ENCODE assay signal across 9 cellular contexts in the genomic region with DNA sequence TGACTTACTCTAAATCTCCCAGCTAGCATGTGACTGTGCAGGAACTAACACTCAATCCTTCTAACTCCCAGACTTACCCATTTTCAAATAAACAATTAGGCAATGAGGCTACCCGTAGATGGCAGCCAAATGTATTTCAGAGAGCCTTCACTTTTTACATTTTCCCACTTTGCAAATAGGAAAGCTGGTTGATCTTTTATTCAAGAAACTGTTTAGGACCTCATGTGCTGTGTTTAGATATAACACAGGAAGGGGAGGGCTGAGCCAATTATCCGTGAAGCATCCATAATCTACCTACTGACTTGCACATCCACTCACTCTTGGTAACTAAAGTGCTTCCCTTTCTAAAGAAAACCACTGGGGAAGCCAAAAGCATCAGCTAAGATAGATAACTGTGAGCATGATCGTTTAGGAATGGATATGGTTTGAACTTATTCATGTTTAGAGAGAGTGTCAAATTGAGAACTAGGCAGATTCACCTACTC. TPM values are rescaled to one million over a fixed set of nuclear protein-coding genes. Genes with fewer than 3 reads are reported as not detected.
A peak's percentile ranks its signal among the peaks of the same experiment; 100 is the strongest.
DNase-seq lines count a peak whose midpoint lies in the region; ATAC-seq and TF ChIP-seq lines count a peak whose summit lies in the region.
"Had no signal": no experiment of that assay in that cellular context is flagged by ENCODE, and none has a peak within 500 bp of the region (broad histone marks: within the 10 kb centered on the region; RNA-seq: fewer than 3 reads in every experiment).

No MANE protein-coding gene starts in this region.

- POLR2A ChIA-PET in AG04450 (lab: Yijun Ruan, JAX): interaction anchor here (1.1 kb wide), 1 partner anchor 32 kb away, joined by 3 read pairs; no protein-coding TSS in a partner anchor

- H3K27me3 ChIP-seq in AG04450 (ENCODE audit: control insufficient read depth, insufficient read depth, low read length) (no peaks in the 10 kb centered on the region), brain microvascular endothelial cell (replicated peaks) (no peaks in the 10 kb centered on the region), muscle layer of colon (ENCODE audit: control insufficient read depth in 1 of 2, insufficient read depth in 2 of 2, low read length in 2 of 2) (no peaks in the 10 kb centered on the region)

- no peak overlapping the region for H3K9ac ChIP-seq in muscle layer of colon (ENCODE audit: low read length)

- no peaks in the 10 kb centered on the region for H3K36me3 ChIP-seq in brain microvascular endothelial cell (replicated peaks)
- no peaks in the 10 kb centered on the region for H3K36me3 ChIP-seq in muscle layer of colon (ENCODE audit: insufficient read depth, low read length)

- TF ChIP-seq CTCF in AG04450 (IDR thresholded peaks at IDR 0.05; ENCODE audit: low read depth, low read length) (no peak), brain microvascular endothelial cell (IDR thresholded peaks at IDR 0.05; ENCODE audit: low read depth, low read length, missing control alignments) (no peak)

- intact Hi-C loops in sciatic nerve (cut with DNase I): no loop called here

- DNase-seq in AG04450 (ENCODE audit: low read depth, low spot score) (no peak), brain microvascular endothelial cell (no peak), NK-92 (lab: John Stamatoyannopoulos, UW; ENCODE audit: unreplicated experiment) (no peak), ecto neural progenitor cell (ENCODE audit: low spot score) (no peak), T1000 (lab: John Stamatoyannopoulos, UW) (no peak), sciatic nerve (ENCODE audit: low spot score) (no peak)
- DNase-seq: NCI-H446 had no signal

- peak; percentile 43 for ATAC-seq in HG02870 (IDR thresholded peaks at IDR 0.05; ENCODE audit: unreplicated experiment)
- no peak for ATAC-seq in sciatic nerve

- in situ Hi-C loops in brain microvascular endothelial cell (cut with HindIII; ENCODE audit: low pct_ligation_motif_present, low sequenced_read_pairs): no loop called here

- H3K4me3 ChIP-seq in AG04450 (ENCODE audit: low read depth, low read length) (no peak overlapping the region), brain microvascular endothelial cell (ENCODE audit: low read depth, low read length) (no peak overlapping the region), muscle layer of colon (ENCODE audit: low read depth in 1 of 2, low read length in 2 of 2) (no peak overlapping the region)

- CTCF ChIA-PET in AG04450 (lab: Charles Lee): interaction anchor here (1.3 kb wide), 1 partner anchor 104 kb away, joined by 3 read pairs; no protein-coding TSS in a partner anchor

- H3K27ac ChIP-seq in AG04450 (ENCODE audit: low read depth, low read length) (peak overlapping the region; percentile 84), brain microvascular endothelial cell (peak overlapping the region; percentile 98), muscle layer of colon (ENCODE audit: low read depth, low read length) (peak overlapping the region; percentile 17)

- H3K9me3 ChIP-seq in AG04450 (ENCODE audit: control insufficient read depth, insufficient read depth, low read length): no peaks in the 10 kb centered on the region
- no peaks in the 10 kb centered on the region for H3K9me3 ChIP-seq in muscle layer of colon (ENCODE audit: low read length)

- peaks cover 63% of the 10 kb centered on the region for H3K4me1 ChIP-seq in muscle layer of colon (ENCODE audit: insufficient read depth, low read length)

RNA-seq across cellular contexts. Expression of a gene that starts 33.4 kb away (rescaled TPM):
- polyA plus RNA-seq in AG04450 (2011; rRNA removed): 42.4 and 44.0 TPM in 2 replicates
- polyA minus RNA-seq in AG04450 (2011; rRNA and poly(A)+ RNA removed): 83.4 and 103 TPM in 2 replicates
- 102 TPM for total RNA-seq in sciatic nerve

Comparison
In these comparisons a context has a peak if more than half of its experiments do, and no peak if none do; other contexts are left out.
1. H3K27ac ChIP-seq: peak in every context shown above with its lines; median percentile 98 in brain microvascular endothelial cell; 84 in AG04450; 17 in muscle layer of colon.